Comparison of ENCODE assay signal across 21 cellular contexts in genomic region chr3:10742031-10742671, GRCh38.
"Had no signal": no experiment of that assay in that cellular context is flagged by ENCODE, and none has a peak within 500 bp of the region (broad histone marks: within the 10 kb centered on the region; RNA-seq: fewer than 3 reads in every experiment).

No MANE protein-coding gene starts in this region.

- H3K27me3 ChIP-seq: ovary, uterus had no signal

- H3K36me3 ChIP-seq: left ventricle myocardium inferior, neural progenitor cell, ovary, spleen, suprapubic skin, thoracic aorta, tibial artery, uterus had no signal

- H3K9me3 ChIP-seq: left ventricle myocardium inferior, ovary, spleen, suprapubic skin, thoracic aorta, tibial artery, uterus had no signal

- H3K4me3 ChIP-seq: left ventricle myocardium inferior, lung, neural progenitor cell, ovary, skin epidermis, spleen, suprapubic skin, thoracic aorta, tibial artery, uterus had no signal

- DNase-seq: hypothalamus; immature natural killer cell; left ventricle myocardium inferior; mesendoderm; naive B cell; natural killer cell; nephron progenitor cell; ovary; retina; right cardiac atrium; spleen; stimulated activated CD4-positive, alpha-beta T cell treated with anti-CD3 and anti-CD28 coated beads, Interleukin-4, amount 100 ng/mL, for 24 hours; stimulated activated naive CD4-positive, alpha-beta T cell; tibial artery; trophoblast cell; uterus had no signal

- H3K27ac ChIP-seq: left ventricle myocardium inferior, neural progenitor cell, ovary, skin epidermis, spleen, suprapubic skin, thoracic aorta, tibial artery, uterus had no signal

- H2AFZ ChIP-seq: neural progenitor cell had no signal

- H3K9ac ChIP-seq: neural progenitor cell had no signal

- H3K4me2 ChIP-seq: neural progenitor cell had no signal

- H3K4me1 ChIP-seq: uterus had no signal
